Comparison of ENCODE assay signal across 33 cellular contexts in genomic region chr15:62708470-62708869, GRCh38.
DNase-seq lines count a peak whose midpoint lies in the region; ATAC-seq and TF ChIP-seq lines count a peak whose summit lies in the region.
"Had no signal": no experiment of that assay in that cellular context is flagged by ENCODE, and none has a peak within 500 bp of the region (broad histone marks: within the 10 kb centered on the region; RNA-seq: fewer than 3 reads in every experiment).

No MANE protein-coding gene starts in this region.

- DNase-seq in endodermal cell (peak; percentile 32), nephron progenitor cell (no peak), RWPE1 (ENCODE audit: low spot score) (no peak), SW 1271 (lab: John Stamatoyannopoulos, UW) (no peak)
- DNase-seq in stimulated activated effector memory CD8-positive, alpha-beta T cell treated with anti-CD3 and anti-CD28 coated beads, Interleukin-12 subunit alpha, Interleukin-12 subunit beta, amount 100 ng/mL, for 72 hours (ENCODE audit: low spot score in 2 of 2) = no peak
- DNase-seq: 8988T; ACHN; AML-193; BE2C; C1 segment of cervical spinal cord; Caco-2; Calu3; CD4-positive, alpha-beta memory T cell; CD4-positive, alpha-beta T cell; CD4-positive, CD25-positive, alpha-beta regulatory T cell; CD8-positive, alpha-beta memory T cell; CD8-positive, alpha-beta T cell; COR-L47; DMS 273 treated with DMSO at 0.1 percent for 48 hours; DMS153; DMS53; DMS79; DMS79 treated with DMSO at 0.1 percent for 48 hours; DND-41; EL had no signal

- CTCF ChIA-PET in RWPE1 (lab: Yijun Ruan, JAX) = no interaction called here

- H3K4me1 ChIP-seq in endodermal cell (ENCODE audit: control insufficient read depth, insufficient read depth, low read length) = peaks cover 7% of the 10 kb centered on the region
- H3K4me1 ChIP-seq in gastroesophageal sphincter = no peaks in the 10 kb centered on the region
- H3K4me1 ChIP-seq: A549, BE2C, Caco-2 had no signal

- no peak overlapping the region for H3K4me3 Mint-ChIP-seq in endodermal cell
- no peak overlapping the region for H3K4me3 Mint-ChIP-seq in stimulated activated effector memory CD8-positive, alpha-beta T cell treated with anti-CD3 and anti-CD28 coated beads, Interleukin-12 subunit alpha, Interleukin-12 subunit beta, amount 100 ng/mL, for 72 hours
- H3K4me3 Mint-ChIP-seq in nephron progenitor cell = no peak overlapping the region
- H3K4me3 Mint-ChIP-seq: B cell; CD14-positive monocyte; CD4-positive, alpha-beta memory T cell; CD4-positive, alpha-beta T cell; CD4-positive, CD25-positive, alpha-beta regulatory T cell; CD8-positive, alpha-beta memory T cell; CD8-positive, alpha-beta T cell had no signal

- TF ChIP-seq POLR2A in gastroesophageal sphincter (IDR thresholded peaks at IDR 0.05) = no peak

- 96 to 100% methylated on average over 6 to 16 of the region's 16 CpGs for WGBS in endodermal cell (ENCODE audit: insufficient coverage in 1 of 2, insufficient read length in 1 of 2), 2 experiments
- 87% methylated on average over 3 of the region's 16 CpGs; no CpG with 5 or more reads in 1 of the 2 donors for WGBS in gastroesophageal sphincter (ENCODE audit: low coverage in 1 of 2), 2 donors

- peaks cover 74% of the 10 kb centered on the region for H3K36me3 ChIP-seq in endodermal cell (ENCODE audit: control insufficient read depth, insufficient read depth, low read length)
- peaks cover 0 to 56% of the 10 kb centered on the region in 2 donors for H3K36me3 ChIP-seq in gastroesophageal sphincter
- H3K36me3 ChIP-seq: BE2C, BLaER1 had no signal

- H3K27ac Mint-ChIP-seq in endodermal cell (no peak overlapping the region), nephron progenitor cell (no peak overlapping the region)
- peak overlapping the region; percentile 13 for H3K27ac Mint-ChIP-seq in stimulated activated effector memory CD8-positive, alpha-beta T cell treated with anti-CD3 and anti-CD28 coated beads, Interleukin-12 subunit alpha, Interleukin-12 subunit beta, amount 100 ng/mL, for 72 hours
- H3K27ac Mint-ChIP-seq: B cell; CD4-positive, alpha-beta memory T cell; CD4-positive, alpha-beta T cell; CD4-positive, CD25-positive, alpha-beta regulatory T cell; CD8-positive, alpha-beta memory T cell; CD8-positive, alpha-beta T cell had no signal

- no peaks in the 10 kb centered on the region for H3K9me3 Mint-ChIP-seq in endodermal cell
- H3K9me3 Mint-ChIP-seq in stimulated activated effector memory CD8-positive, alpha-beta T cell treated with anti-CD3 and anti-CD28 coated beads, Interleukin-12 subunit alpha, Interleukin-12 subunit beta, amount 100 ng/mL, for 72 hours = no peaks in the 10 kb centered on the region
- peaks cover 4% of the 10 kb centered on the region for H3K9me3 Mint-ChIP-seq in nephron progenitor cell
- H3K9me3 Mint-ChIP-seq: CD4-positive, alpha-beta T cell; CD8-positive, alpha-beta memory T cell; CD8-positive, alpha-beta T cell had no signal

- H3K4me3 ChIP-seq in endodermal cell (ENCODE audit: low read length) = no peak overlapping the region
- H3K4me3 ChIP-seq in gastroesophageal sphincter = no peak overlapping the region
- H3K4me3 ChIP-seq: A549; BLaER1; BLaER1 treated with 17β-estradiol and CSF1 and Interleukin-3, amounts not matched to agents 10 nM and 100 nM had no signal

- H3K27ac ChIP-seq in endodermal cell (ENCODE audit: low read depth, low read length) = no peak overlapping the region
- H3K27ac ChIP-seq in gastroesophageal sphincter = no peak overlapping the region
- H3K27ac ChIP-seq in RWPE1 = no peak overlapping the region
- H3K27ac ChIP-seq: 22Rv1; A549; BLaER1; BLaER1 treated with 17β-estradiol and CSF1 and Interleukin-3, amounts not matched to agents 10 nM and 100 nM; C4-2B had no signal

- H3K27me3 Mint-ChIP-seq in endodermal cell (ENCODE audit: insufficient read depth) (no peaks in the 10 kb centered on the region), nephron progenitor cell (ENCODE audit: low read depth, poor library complexity) (no peaks in the 10 kb centered on the region)
- H3K27me3 Mint-ChIP-seq: CD4-positive, alpha-beta T cell; CD4-positive, CD25-positive, alpha-beta regulatory T cell had no signal

- ATAC-seq in gastroesophageal sphincter = peak; percentile 16
- no peak for ATAC-seq in stimulated activated effector memory CD8-positive, alpha-beta T cell treated with anti-CD3 and anti-CD28 coated beads, Interleukin-12 subunit alpha, Interleukin-12 subunit beta, amount 100 ng/mL, for 72 hours
- ATAC-seq: A549; CD8-positive, alpha-beta T cell had no signal

- H3K27me3 ChIP-seq in endodermal cell (ENCODE audit: control insufficient read depth, insufficient read depth, low read length, poor library complexity, severe bottlenecking) = no peaks in the 10 kb centered on the region
- H3K27me3 ChIP-seq in gastroesophageal sphincter = no peaks in the 10 kb centered on the region
- H3K27me3 ChIP-seq: BE2C; BLaER1; BLaER1 treated with 17β-estradiol and CSF1 and Interleukin-3, amounts not matched to agents 10 nM and 100 nM had no signal

- TF ChIP-seq EP300 in gastroesophageal sphincter (IDR thresholded peaks at IDR 0.05) = no peak

- TF ChIP-seq CTCF in endodermal cell (conservative IDR thresholded peaks at IDR 0.05) (no peak), gastroesophageal sphincter (IDR thresholded peaks at IDR 0.05) (no peak), nephron progenitor cell (IDR thresholded peaks at IDR 0.05) (no peak), RWPE1 (conservative IDR thresholded peaks at IDR 0.05; ENCODE audit: low read depth) (no peak)

- H3K36me3 Mint-ChIP-seq in endodermal cell (ENCODE audit: low read depth) (peaks cover 46% of the 10 kb centered on the region), nephron progenitor cell (ENCODE audit: low read depth) (peaks cover 37% of the 10 kb centered on the region)
- no peaks in the 10 kb centered on the region for H3K36me3 Mint-ChIP-seq in stimulated activated effector memory CD8-positive, alpha-beta T cell treated with anti-CD3 and anti-CD28 coated beads, Interleukin-12 subunit alpha, Interleukin-12 subunit beta, amount 100 ng/mL, for 72 hours
- H3K36me3 Mint-ChIP-seq: CD14-positive monocyte; CD4-positive, alpha-beta memory T cell; CD4-positive, CD25-positive, alpha-beta regulatory T cell; CD8-positive, alpha-beta memory T cell; CD8-positive, alpha-beta T cell had no signal

- POLR2A ChIA-PET in RWPE1 (lab: Yijun Ruan, JAX; ENCODE audit: low non-redundant PET) = no interaction called here

- H3K4me1 Mint-ChIP-seq in endodermal cell (peaks cover 18% of the 10 kb centered on the region), nephron progenitor cell (peaks cover 5% of the 10 kb centered on the region)
- peaks cover 12% of the 10 kb centered on the region for H3K4me1 Mint-ChIP-seq in stimulated activated effector memory CD8-positive, alpha-beta T cell treated with anti-CD3 and anti-CD28 coated beads, Interleukin-12 subunit alpha, Interleukin-12 subunit beta, amount 100 ng/mL, for 72 hours
- H3K4me1 Mint-ChIP-seq: B cell; CD14-positive monocyte; CD4-positive, alpha-beta memory T cell; CD4-positive, CD25-positive, alpha-beta regulatory T cell; CD8-positive, alpha-beta memory T cell had no signal

- no peak overlapping the region for H3K9ac ChIP-seq in endodermal cell (ENCODE audit: extremely low read depth, low read length, poor library complexity, severe bottlenecking)
- H3K9ac ChIP-seq: BLaER1; BLaER1 treated with 17β-estradiol and CSF1 and Interleukin-3, amounts not matched to agents 10 nM and 100 nM had no signal

- H3K9me3 ChIP-seq in endodermal cell (ENCODE audit: control insufficient read depth, low read length) (no peaks in the 10 kb centered on the region), gastroesophageal sphincter (no peaks in the 10 kb centered on the region)
- H3K9me3 ChIP-seq: A549; BE2C; BLaER1; BLaER1 treated with 17β-estradiol and CSF1 and Interleukin-3, amounts not matched to agents 10 nM and 100 nM; Caco-2 had no signal
